In the genomic region with DNA sequence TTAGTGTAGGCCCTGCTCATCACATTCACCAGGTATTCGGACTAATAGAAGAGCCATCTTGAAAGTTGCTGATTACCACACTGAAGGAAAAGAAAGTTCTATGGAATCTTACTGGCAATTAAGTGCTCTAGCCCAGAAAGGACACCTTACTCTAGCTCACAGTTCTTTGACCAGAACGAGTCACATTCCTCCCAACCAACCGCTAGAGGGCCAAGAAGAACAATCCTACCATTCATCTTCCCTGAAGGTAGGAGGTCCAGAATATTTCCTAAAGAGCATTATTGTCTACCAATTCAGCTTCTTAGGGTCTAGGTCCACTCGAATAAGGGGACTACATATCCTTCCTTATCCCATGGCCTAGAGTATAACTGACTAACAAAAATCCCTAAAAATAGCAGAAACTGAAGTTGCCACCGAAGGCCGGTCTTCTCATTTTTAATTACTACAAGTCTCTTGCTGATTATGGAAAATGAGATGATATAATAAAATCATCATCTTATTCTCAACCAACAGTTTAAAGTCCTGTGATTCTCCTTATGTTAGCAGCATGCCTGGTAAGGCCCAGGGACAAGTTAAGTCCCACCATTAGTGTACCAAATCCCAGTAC, we compare ENCODE assay signal across 1 cellular context.
TF ChIP-seq lines count a peak whose summit lies in the region.

No MANE protein-coding gene starts in this region.

TF ChIP-seq in GM23338, 12 proteins besides CTCF, POLR2A, EP300 and RAD21 (continued from another document):
- TF ChIP-seq, protein P1, sequence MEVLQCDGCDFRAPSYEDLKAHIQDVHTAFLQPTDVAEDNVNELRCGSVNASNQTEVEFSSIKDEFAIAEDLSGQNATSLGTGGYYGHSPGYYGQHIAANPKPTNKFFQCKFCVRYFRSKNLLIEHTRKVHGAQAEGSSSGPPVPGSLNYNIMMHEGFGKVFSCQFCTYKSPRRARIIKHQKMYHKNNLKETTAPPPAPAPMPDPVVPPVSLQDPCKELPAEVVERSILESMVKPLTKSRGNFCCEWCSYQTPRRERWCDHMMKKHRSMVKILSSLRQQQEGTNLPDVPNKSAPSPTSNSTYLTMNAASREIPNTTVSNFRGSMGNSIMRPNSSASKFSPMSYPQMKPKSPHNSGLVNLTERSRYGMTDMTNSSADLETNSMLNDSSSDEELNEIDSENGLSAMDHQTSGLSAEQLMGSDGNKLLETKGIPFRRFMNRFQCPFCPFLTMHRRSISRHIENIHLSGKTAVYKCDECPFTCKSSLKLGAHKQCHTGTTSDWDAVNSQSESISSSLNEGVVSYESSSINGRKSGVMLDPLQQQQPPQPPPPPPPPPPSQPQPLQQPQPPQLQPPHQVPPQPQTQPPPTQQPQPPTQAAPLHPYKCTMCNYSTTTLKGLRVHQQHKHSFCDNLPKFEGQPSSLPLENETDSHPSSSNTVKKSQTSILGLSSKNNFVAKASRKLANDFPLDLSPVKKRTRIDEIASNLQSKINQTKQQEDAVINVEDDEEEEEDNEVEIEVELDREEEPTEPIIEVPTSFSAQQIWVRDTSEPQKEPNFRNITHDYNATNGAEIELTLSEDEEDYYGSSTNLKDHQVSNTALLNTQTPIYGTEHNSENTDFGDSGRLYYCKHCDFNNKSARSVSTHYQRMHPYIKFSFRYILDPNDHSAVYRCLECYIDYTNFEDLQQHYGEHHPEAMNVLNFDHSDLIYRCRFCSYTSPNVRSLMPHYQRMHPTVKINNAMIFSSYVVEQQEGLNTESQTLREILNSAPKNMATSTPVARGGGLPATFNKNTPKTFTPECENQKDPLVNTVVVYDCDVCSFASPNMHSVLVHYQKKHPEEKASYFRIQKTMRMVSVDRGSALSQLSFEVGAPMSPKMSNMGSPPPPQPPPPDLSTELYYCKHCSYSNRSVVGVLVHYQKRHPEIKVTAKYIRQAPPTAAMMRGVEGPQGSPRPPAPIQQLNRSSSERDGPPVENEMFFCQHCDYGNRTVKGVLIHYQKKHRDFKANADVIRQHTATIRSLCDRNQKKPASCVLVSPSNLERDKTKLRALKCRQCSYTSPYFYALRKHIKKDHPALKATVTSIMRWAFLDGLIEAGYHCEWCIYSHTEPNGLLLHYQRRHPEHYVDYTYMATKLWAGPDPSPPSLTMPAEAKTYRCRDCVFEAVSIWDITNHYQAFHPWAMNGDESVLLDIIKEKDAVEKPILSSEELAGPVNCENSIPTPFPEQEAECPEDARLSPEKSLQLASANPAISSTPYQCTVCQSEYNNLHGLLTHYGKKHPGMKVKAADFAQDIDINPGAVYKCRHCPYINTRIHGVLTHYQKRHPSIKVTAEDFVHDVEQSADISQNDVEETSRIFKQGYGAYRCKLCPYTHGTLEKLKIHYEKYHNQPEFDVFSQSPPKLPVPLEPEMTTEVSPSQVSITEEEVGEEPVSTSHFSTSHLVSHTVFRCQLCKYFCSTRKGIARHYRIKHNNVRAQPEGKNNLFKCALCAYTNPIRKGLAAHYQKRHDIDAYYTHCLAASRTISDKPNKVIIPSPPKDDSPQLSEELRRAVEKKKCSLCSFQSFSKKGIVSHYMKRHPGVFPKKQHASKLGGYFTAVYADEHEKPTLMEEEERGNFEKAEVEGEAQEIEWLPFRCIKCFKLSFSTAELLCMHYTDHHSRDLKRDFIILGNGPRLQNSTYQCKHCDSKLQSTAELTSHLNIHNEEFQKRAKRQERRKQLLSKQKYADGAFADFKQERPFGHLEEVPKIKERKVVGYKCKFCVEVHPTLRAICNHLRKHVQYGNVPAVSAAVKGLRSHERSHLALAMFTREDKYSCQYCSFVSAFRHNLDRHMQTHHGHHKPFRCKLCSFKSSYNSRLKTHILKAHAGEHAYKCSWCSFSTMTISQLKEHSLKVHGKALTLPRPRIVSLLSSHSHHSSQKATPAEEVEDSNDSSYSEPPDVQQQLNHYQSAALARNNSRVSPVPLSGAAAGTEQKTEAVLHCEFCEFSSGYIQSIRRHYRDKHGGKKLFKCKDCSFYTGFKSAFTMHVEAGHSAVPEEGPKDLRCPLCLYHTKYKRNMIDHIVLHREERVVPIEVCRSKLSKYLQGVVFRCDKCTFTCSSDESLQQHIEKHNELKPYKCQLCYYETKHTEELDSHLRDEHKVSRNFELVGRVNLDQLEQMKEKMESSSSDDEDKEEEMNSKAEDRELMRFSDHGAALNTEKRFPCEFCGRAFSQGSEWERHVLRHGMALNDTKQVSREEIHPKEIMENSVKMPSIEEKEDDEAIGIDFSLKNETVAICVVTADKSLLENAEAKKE (CRISPR knock-in tag; IDR thresholded peaks at IDR 0.05): no peak
- no peak for TF ChIP-seq EZH2 (IDR thresholded peaks at IDR 0.05; ENCODE audit: low read depth, unreplicated experiment)
